In the genomic region with DNA sequence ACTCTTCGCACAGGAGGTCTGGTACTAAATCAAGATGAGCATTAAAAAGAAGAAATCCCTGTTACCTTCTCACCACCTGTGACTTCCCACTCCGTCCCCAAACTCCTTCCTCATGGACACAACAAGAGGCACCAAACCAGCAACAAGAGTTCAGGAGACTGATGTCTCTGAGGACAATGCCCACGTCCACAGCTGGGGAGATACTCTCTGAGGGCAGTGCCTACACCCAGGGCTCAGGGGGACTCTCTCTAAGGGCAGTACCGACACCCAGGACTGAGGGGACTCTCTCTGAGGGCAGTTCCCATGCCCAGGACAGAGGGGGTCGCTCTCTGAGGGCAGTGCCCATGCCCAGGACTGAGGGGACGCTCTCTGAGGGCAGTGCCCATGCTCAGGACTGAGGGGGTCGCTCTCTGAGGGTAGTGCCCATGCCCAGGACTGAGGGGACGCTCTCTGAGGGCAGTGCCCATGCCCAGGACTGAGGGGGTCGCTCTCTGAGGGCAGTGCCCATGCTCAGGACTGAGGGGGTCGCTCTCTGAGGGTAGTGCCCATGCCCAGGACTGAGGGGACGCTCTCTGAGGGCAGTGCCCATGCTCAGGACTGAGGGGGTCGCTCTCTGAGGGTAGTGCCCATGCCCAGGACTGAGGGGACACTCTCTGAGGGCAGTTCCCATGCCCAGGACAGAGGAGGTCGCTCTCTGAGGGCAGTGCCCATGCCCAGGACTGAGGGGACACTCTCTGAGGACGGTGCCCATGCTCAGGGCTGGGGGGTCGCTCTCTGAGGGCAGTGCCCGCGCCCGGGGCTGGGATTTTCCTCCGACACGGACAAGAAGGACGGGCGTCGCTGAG, we compare ENCODE assay signal across 8 cellular contexts. TPM values are rescaled to one million over a fixed set of nuclear protein-coding genes. Genes with fewer than 3 reads are reported as not detected.
DNase-seq lines count a peak whose midpoint lies in the region; ATAC-seq and TF ChIP-seq lines count a peak whose summit lies in the region.
"Not testable (repeated sequence)": the region's sequence is repeated elsewhere in the genome, so short reads cannot be mapped to it uniquely, and the experiment has no call there.

No MANE protein-coding gene starts in this region.

- peaks cover 10% of the 10 kb centered on the region for H3K9me3 ChIP-seq in AG04450 (ENCODE audit: control insufficient read depth, insufficient read depth, low read length)
- H3K9me3 ChIP-seq in Panc1 (ENCODE audit: control insufficient read depth, insufficient read depth, low read depth, low read length); ectodermal cell (ENCODE audit: control insufficient read depth, low read length): not testable (repeated sequence)

- not testable (repeated sequence) for H3K9me3 Mint-ChIP-seq in activated T-helper 2 cell treated with anti-CD3 and anti-CD28 coated beads, Interferon-gamma antibody, Interleukin-2, Interleukin-4, amounts not matched to agents 10 μg/mL and 5 μg/mL and 100 μg/mL, durations not matched to agents 14 hours and 24 hours and 36 hours; natural killer cell; stimulated activated naive B cell treated with anti-CD40 and anti-IgM and Interleukin-4, amounts not matched to agents 10 μg/mL and 1 μg/mL and 100 μg/mL, for 72 hours

- not testable (repeated sequence) for TF ChIP-seq CTCF in AG04450 (IDR thresholded peaks at IDR 0.05; ENCODE audit: low read depth, low read length); HFF-Myc (IDR thresholded peaks at IDR 0.05; ENCODE audit: low read depth, low read length, missing control alignments); Panc1 (IDR thresholded peaks at IDR 0.05); natural killer cell (IDR thresholded peaks at IDR 0.05)

- H3K4me3 ChIP-seq in AG04450 (ENCODE audit: low read depth, low read length) (peak overlapping the region; percentile 93), HFF-Myc (replicated peaks; ENCODE audit: low read depth, low read length) (peak overlapping the region; percentile 94), Panc1 (ENCODE audit: low read depth in 2 of 2, low read length in 2 of 2) (peak overlapping the region; percentile 96 to 99), ectodermal cell (ENCODE audit: insufficient read depth, low read depth, low read length) (peak overlapping the region; percentile 96), iPS-11a (ENCODE audit: low read depth, low read length) (peak overlapping the region; percentile 95)

- peaks cover 51% of the 10 kb centered on the region for H3K4me1 Mint-ChIP-seq in activated T-helper 2 cell treated with anti-CD3 and anti-CD28 coated beads, Interferon-gamma antibody, Interleukin-2, Interleukin-4, amounts not matched to agents 10 μg/mL and 5 μg/mL and 100 μg/mL, durations not matched to agents 14 hours and 24 hours and 36 hours (ENCODE audit: low read depth)
- H3K4me1 Mint-ChIP-seq in natural killer cell: peaks cover 17 to 38% of the 10 kb centered on the region in 2 donors
- H3K4me1 Mint-ChIP-seq in stimulated activated naive B cell treated with anti-CD40 and anti-IgM and Interleukin-4, amounts not matched to agents 10 μg/mL and 1 μg/mL and 100 μg/mL, for 72 hours: peaks cover 11 to 30% of the 10 kb centered on the region in 2 donors

- H3K4me3 Mint-ChIP-seq in activated T-helper 2 cell treated with anti-CD3 and anti-CD28 coated beads, Interferon-gamma antibody, Interleukin-2, Interleukin-4, amounts not matched to agents 10 μg/mL and 5 μg/mL and 100 μg/mL, durations not matched to agents 14 hours and 24 hours and 36 hours (ENCODE audit: low read depth): peak overlapping the region; percentile 82
- peak overlapping the region; percentile 90 for H3K4me3 Mint-ChIP-seq in natural killer cell
- H3K4me3 Mint-ChIP-seq in stimulated activated naive B cell treated with anti-CD40 and anti-IgM and Interleukin-4, amounts not matched to agents 10 μg/mL and 1 μg/mL and 100 μg/mL, for 72 hours: peak overlapping the region; percentile 89 to 96

- intact Hi-C loops in Panc1 (cut with micrococcal nuclease; ENCODE audit: unreplicated experiment): not testable (repeated sequence)
- intact Hi-C loops in activated T-helper 2 cell treated with anti-CD3 and anti-CD28 coated beads, Interferon-gamma antibody, Interleukin-2, Interleukin-4, amounts not matched to agents 10 μg/mL and 5 μg/mL and 100 μg/mL, durations not matched to agents 14 hours and 24 hours and 36 hours (cut with micrococcal nuclease): loop anchor here (2.0 to 10.0 kb wide), 4 partner anchors 47 to 273 kb away; partner anchors contain the start of genes DYNC2I1 and ESYT2
- intact Hi-C loops in natural killer cell (cut with micrococcal nuclease): loop anchor here (1.0 kb wide), 1 partner anchor 152 kb away; the partner anchor contains the start of gene DYNC2I1

- not testable (repeated sequence) for H3K27me3 Mint-ChIP-seq in activated T-helper 2 cell treated with anti-CD3 and anti-CD28 coated beads, Interferon-gamma antibody, Interleukin-2, Interleukin-4, amounts not matched to agents 10 μg/mL and 5 μg/mL and 100 μg/mL, durations not matched to agents 14 hours and 24 hours and 36 hours (ENCODE audit: low read depth); natural killer cell (ENCODE audit: low read depth in 2 of 2); stimulated activated naive B cell treated with anti-CD40 and anti-IgM and Interleukin-4, amounts not matched to agents 10 μg/mL and 1 μg/mL and 100 μg/mL, for 72 hours

- H3K36me3 ChIP-seq in Panc1 (ENCODE audit: control insufficient read depth, insufficient read depth, low read length): not testable (repeated sequence)
- H3K36me3 ChIP-seq in ectodermal cell (ENCODE audit: control insufficient read depth, insufficient read depth, low read length): peaks cover 15% of the 10 kb centered on the region

- POLR2A ChIA-PET in AG04450 (lab: Yijun Ruan, JAX): interaction anchor here (0.8 to 2.1 kb wide), 6 partner anchors 8 to 160 kb away, joined by 4 to 16 read pairs (median 6); partner anchors contain the start of genes DYNC2I1 and ESYT2
- POLR2A ChIA-PET in Panc1 (lab: Charles Lee): interaction anchor here (0.6 kb wide), 1 partner anchor 148 kb away, joined by 3 read pairs; no protein-coding TSS in a partner anchor

- H3K36me3 Mint-ChIP-seq in activated T-helper 2 cell treated with anti-CD3 and anti-CD28 coated beads, Interferon-gamma antibody, Interleukin-2, Interleukin-4, amounts not matched to agents 10 μg/mL and 5 μg/mL and 100 μg/mL, durations not matched to agents 14 hours and 24 hours and 36 hours (ENCODE audit: low read depth): peaks cover 48% of the 10 kb centered on the region
- H3K36me3 Mint-ChIP-seq in natural killer cell: not testable (repeated sequence)
- peaks cover 14 to 24% of the 10 kb centered on the region in 2 donors for H3K36me3 Mint-ChIP-seq in stimulated activated naive B cell treated with anti-CD40 and anti-IgM and Interleukin-4, amounts not matched to agents 10 μg/mL and 1 μg/mL and 100 μg/mL, for 72 hours

- peak overlapping the region; percentile 87 for H3K27ac Mint-ChIP-seq in activated T-helper 2 cell treated with anti-CD3 and anti-CD28 coated beads, Interferon-gamma antibody, Interleukin-2, Interleukin-4, amounts not matched to agents 10 μg/mL and 5 μg/mL and 100 μg/mL, durations not matched to agents 14 hours and 24 hours and 36 hours
- peak overlapping the region; percentile 53 to 95 for H3K27ac Mint-ChIP-seq in natural killer cell
- H3K27ac Mint-ChIP-seq in stimulated activated naive B cell treated with anti-CD40 and anti-IgM and Interleukin-4, amounts not matched to agents 10 μg/mL and 1 μg/mL and 100 μg/mL, for 72 hours: peak overlapping the region; percentile 94

- ATAC-seq in Panc1; natural killer cell; stimulated activated naive B cell treated with anti-CD40 and anti-IgM and Interleukin-4, amounts not matched to agents 10 μg/mL and 1 μg/mL and 100 μg/mL, for 72 hours (replicated peaks): not testable (repeated sequence)

- H3K4me1 ChIP-seq in Panc1 (ENCODE audit: control insufficient read depth, insufficient read depth, low read length) (peaks cover 15% of the 10 kb centered on the region), ectodermal cell (ENCODE audit: control insufficient read depth, insufficient read depth, low read length) (peaks cover 15% of the 10 kb centered on the region)

- in situ Hi-C loops in Panc1 (cut with HindIII; ENCODE audit: low pct_unique_long_range_greater_than_20kb, low sequenced_read_pairs): not testable (repeated sequence)

- not testable (repeated sequence) for H3K27me3 ChIP-seq in AG04450 (ENCODE audit: control insufficient read depth, insufficient read depth, low read length); Panc1 (ENCODE audit: control insufficient read depth, insufficient read depth, low read length); ectodermal cell (ENCODE audit: control insufficient read depth, insufficient read depth, low read length, poor library complexity, severe bottlenecking)

- 14% methylated on average over 23 of the region's 23 CpGs for WGBS in ectodermal cell, 2 experiments

- CTCF ChIA-PET in AG04450 (lab: Charles Lee): interaction anchor here (0.6 to 2.4 kb wide), 2 partner anchors 157 to 273 kb away, joined by 4 to 7 read pairs; no protein-coding TSS in a partner anchor
- CTCF ChIA-PET in Panc1 (lab: Charles Lee): not testable (repeated sequence)

- H3K27ac ChIP-seq in AG04450 (ENCODE audit: low read depth, low read length): not testable (repeated sequence)
- H3K27ac ChIP-seq in Panc1 (ENCODE audit: low read length) (peak overlapping the region; percentile 89), ectodermal cell (ENCODE audit: insufficient read depth, low read depth, low read length, poor library complexity, severe bottlenecking) (peak overlapping the region; percentile 30)

- BruUV-seq in Panc1 (replicated peaks; lab: Mats Ljungman, UMichigan): TSS peak; percentile 52

- DNase-seq in AG04450 (ENCODE audit: low read depth, low spot score); HFF-Myc (ENCODE audit: extremely low read depth, low read depth); Panc1 (ENCODE audit: low read depth, low spot score); activated T-helper 2 cell treated with anti-CD3 and anti-CD28 coated beads, Interferon-gamma antibody, Interleukin-2, Interleukin-4, amounts not matched to agents 10 μg/mL and 5 μg/mL and 100 μg/mL, durations not matched to agents 14 hours and 24 hours and 36 hours (ENCODE audit: low spot score); natural killer cell; stimulated activated naive B cell treated with anti-CD40 and anti-IgM and Interleukin-4, amounts not matched to agents 10 μg/mL and 1 μg/mL and 100 μg/mL, for 72 hours: not testable (repeated sequence)

RNA-seq across cellular contexts. Expression of gene NCAPG2, which starts 0.7 kb away (rescaled TPM):
- 12.3 and 14.8 TPM in 2 replicates for polyA plus RNA-seq in AG04450 (2011; rRNA removed)
- polyA minus RNA-seq in AG04450 (2011; rRNA and poly(A)+ RNA removed): 21.5 and 26.5 TPM in 2 replicates
- 81.4 TPM for total RNA-seq in Panc1 (2021; ENCODE audit: unreplicated experiment)
- 40.0 TPM for polyA plus RNA-seq in Panc1 (2012; ENCODE audit: insufficient read length)
- total RNA-seq in activated T-helper 2 cell treated with anti-CD3 and anti-CD28 coated beads, Interferon-gamma antibody, Interleukin-2, Interleukin-4, amounts not matched to agents 10 μg/mL and 5 μg/mL and 100 μg/mL, durations not matched to agents 14 hours and 24 hours and 36 hours: 94.7 and 101 TPM in 2 replicates
- polyA plus RNA-seq in ectodermal cell (2013, experiment 1 of 4): 58.9 TPM
- 57.4 TPM for polyA plus RNA-seq in ectodermal cell (2013, experiment 2 of 4)
- polyA plus RNA-seq in ectodermal cell (2013, experiment 3 of 4): 49.8 TPM
- 44.7 TPM for polyA plus RNA-seq in ectodermal cell (2013, experiment 4 of 4)
- 10 to 100 TPM in 2 of 3 donors, 1 to 10 TPM in 1; 8.8 to 14.8 (median 14.1) TPM for total RNA-seq in natural killer cell
